In the genomic region with DNA sequence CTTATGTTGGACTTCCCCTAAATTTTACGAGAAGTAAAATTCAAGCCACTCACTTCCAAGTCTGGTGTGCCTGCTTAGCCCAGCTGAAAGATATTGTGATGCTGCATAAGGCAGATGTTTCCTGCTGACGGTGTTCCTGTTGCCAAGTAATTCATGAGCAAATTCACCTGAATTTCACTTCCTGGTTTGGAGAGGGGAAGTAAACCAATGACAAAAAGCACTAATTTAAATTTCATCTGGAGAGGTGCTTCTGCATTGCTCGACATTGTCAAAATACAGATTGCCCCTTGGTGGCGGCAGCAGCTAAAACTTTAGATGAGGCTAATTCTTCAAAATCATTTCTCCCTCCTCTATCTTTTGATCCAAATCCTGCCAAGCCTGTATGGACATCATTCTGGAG, we compare ENCODE assay signal across 12 cellular contexts.
DNase-seq lines count a peak whose midpoint lies in the region; ATAC-seq lines count a peak whose summit lies in the region.
"Had no signal": no experiment of that assay in that cellular context is flagged by ENCODE, and none has a peak within 500 bp of the region (broad histone marks: within the 10 kb centered on the region; RNA-seq: fewer than 3 reads in every experiment).

No MANE protein-coding gene starts in this region.

- DNase-seq in NCI-H510A treated with DMSO at 0.1 percent for 48 hours (lab: John Stamatoyannopoulos, UW) (peak; percentile 24), NCI-H510A (lab: John Stamatoyannopoulos, UW) (no peak), NCI-H774 (lab: John Stamatoyannopoulos, UW) (peak; percentile 4), germinal center (ENCODE audit: low spot score) (peak; percentile 71), occipital lobe (lab: John Stamatoyannopoulos, UW) (peak; percentile 14), NCI-H526 (lab: John Stamatoyannopoulos, UW) (no peak), SKM-1 (lab: John Stamatoyannopoulos, UW; ENCODE audit: unreplicated experiment) (no peak)
- DNase-seq: activated CD4-positive, alpha-beta T cell treated with anti-CD3 and anti-CD28 coated beads for 4 hours; activated T-cell treated with anti-CD3 and anti-CD28 coated beads, Interleukin-2, amount 50 U/mL, for 4 hours; NCI-H446 had no signal

- no peak for ATAC-seq in GM19452 (IDR thresholded peaks at IDR 0.05; ENCODE audit: unreplicated experiment)
- ATAC-seq: A549; activated T-cell treated with anti-CD3 and anti-CD28 coated beads, Interleukin-2, amount 50 U/mL, for 4 hours had no signal

Comparison
In these comparisons a context has a peak if more than half of its experiments do, and no peak if none do; other contexts are left out.
1. DNase-seq: peak in NCI-H510A treated with DMSO at 0.1 percent for 48 hours (single experiment), NCI-H774 (single experiment), germinal center (single experiment) and occipital lobe (single experiment); none in NCI-H510A (single experiment), NCI-H526 (0 of 2) and SKM-1 (single experiment).